ENCODE assay signal across 12 cellular contexts in genomic region chr16:57533366-57533617, GRCh38. TPM values are rescaled to one million over a fixed set of nuclear protein-coding genes. Genes with fewer than 3 reads are reported as not detected.
A peak's percentile ranks its signal among the peaks of the same experiment; 100 is the strongest.
DNase-seq lines count a peak whose midpoint lies in the region; ATAC-seq and TF ChIP-seq lines count a peak whose summit lies in the region.
"Had no signal": no experiment of that assay in that cellular context is flagged by ENCODE, and none has a peak within 500 bp of the region (broad histone marks: within the 10 kb centered on the region; RNA-seq: fewer than 3 reads in every experiment).

No MANE protein-coding gene starts in this region.

- intact Hi-C loops in activated T-helper 2 cell treated with anti-CD3 and anti-CD28 coated beads, Interferon-gamma antibody, Interleukin-2, Interleukin-4, amounts not matched to agents 10 μg/mL and 5 μg/mL and 100 μg/mL, durations not matched to agents 14 hours and 24 hours and 36 hours (cut with micrococcal nuclease): no loop called here
- intact Hi-C loops in lower lobe of right lung (cut with DNase I): no loop called here

- H3K36me3 Mint-ChIP-seq in activated naive CD4-positive, alpha-beta T cell treated with anti-CD3 and anti-CD28 coated beads, Interleukin-2, amount 10 ng/mL, durations not matched to agents 7 days and 5 days: peaks cover 5% of the 10 kb centered on the region
- H3K36me3 Mint-ChIP-seq in activated T-helper 2 cell treated with anti-CD3 and anti-CD28 coated beads, Interferon-gamma antibody, Interleukin-2, Interleukin-4, amounts not matched to agents 10 μg/mL and 5 μg/mL and 100 μg/mL, durations not matched to agents 14 hours and 24 hours and 36 hours (ENCODE audit: low read depth): peaks cover 5% of the 10 kb centered on the region

- 88% methylated on average over 5 of the region's 5 CpGs for WGBS in thymus

- no peak overlapping the region for H3K4me3 Mint-ChIP-seq in activated naive CD4-positive, alpha-beta T cell treated with anti-CD3 and anti-CD28 coated beads, Interleukin-2, amount 10 ng/mL, durations not matched to agents 7 days and 5 days
- no peak overlapping the region for H3K4me3 Mint-ChIP-seq in activated T-helper 2 cell treated with anti-CD3 and anti-CD28 coated beads, Interferon-gamma antibody, Interleukin-2, Interleukin-4, amounts not matched to agents 10 μg/mL and 5 μg/mL and 100 μg/mL, durations not matched to agents 14 hours and 24 hours and 36 hours (ENCODE audit: low read depth)

- H3K4me1 ChIP-seq in lower lobe of right lung (peaks cover 73% of the 10 kb centered on the region), thymus (ENCODE audit: control insufficient read depth, insufficient read depth, low read length) (peaks cover 59% of the 10 kb centered on the region), foreskin keratinocyte (peaks cover 6% of the 10 kb centered on the region)

- H3K4me3 ChIP-seq in lower lobe of right lung: no peak overlapping the region
- peak overlapping the region; percentile 29 for H3K4me3 ChIP-seq in thymus (ENCODE audit: low read length)
- H3K4me3 ChIP-seq: adrenal gland, right lobe of liver had no signal

- no peak for ATAC-seq in lower lobe of right lung
- no peak for ATAC-seq in foreskin keratinocyte
- ATAC-seq: heart right ventricle, right lobe of liver had no signal

- TF ChIP-seq CTCF in lower lobe of right lung (IDR thresholded peaks at IDR 0.05) (no peak), foreskin keratinocyte (conservative IDR thresholded peaks at IDR 0.05) (no peak)

- no peaks in the 10 kb centered on the region for H3K36me3 ChIP-seq in lower lobe of right lung
- H3K36me3 ChIP-seq in thymus (ENCODE audit: control insufficient read depth, insufficient read depth): peaks cover 7% of the 10 kb centered on the region
- H3K36me3 ChIP-seq: adrenal gland, right lobe of liver had no signal

- H3K27me3 ChIP-seq in lower lobe of right lung (ENCODE audit: low read depth) (no peaks in the 10 kb centered on the region), thymus (ENCODE audit: control insufficient read depth, insufficient read depth) (no peaks in the 10 kb centered on the region), foreskin keratinocyte (no peaks in the 10 kb centered on the region)
- H3K27me3 ChIP-seq: adrenal gland, right lobe of liver had no signal

- H3K9me3 ChIP-seq in lower lobe of right lung: no peaks in the 10 kb centered on the region
- H3K9me3 ChIP-seq in thymus (ENCODE audit: control insufficient read depth): no peaks in the 10 kb centered on the region
- H3K9me3 ChIP-seq: adrenal gland, heart right ventricle, right lobe of liver had no signal

- CTCF ChIA-PET in activated naive CD4-positive, alpha-beta T cell treated with anti-CD3 and anti-CD28 coated beads, Interleukin-2, amount 10 ng/mL, durations not matched to agents 7 days and 5 days (lab: Charles Lee): no interaction called here

- peak overlapping the region; percentile 70 for H3K27ac Mint-ChIP-seq in activated naive CD4-positive, alpha-beta T cell treated with anti-CD3 and anti-CD28 coated beads, Interleukin-2, amount 10 ng/mL, durations not matched to agents 7 days and 5 days
- peak overlapping the region; percentile 5 for H3K27ac Mint-ChIP-seq in activated T-helper 2 cell treated with anti-CD3 and anti-CD28 coated beads, Interferon-gamma antibody, Interleukin-2, Interleukin-4, amounts not matched to agents 10 μg/mL and 5 μg/mL and 100 μg/mL, durations not matched to agents 14 hours and 24 hours and 36 hours

- H3K27me3 Mint-ChIP-seq in activated naive CD4-positive, alpha-beta T cell treated with anti-CD3 and anti-CD28 coated beads, Interleukin-2, amount 10 ng/mL, durations not matched to agents 7 days and 5 days: no peaks in the 10 kb centered on the region
- no peaks in the 10 kb centered on the region for H3K27me3 Mint-ChIP-seq in activated T-helper 2 cell treated with anti-CD3 and anti-CD28 coated beads, Interferon-gamma antibody, Interleukin-2, Interleukin-4, amounts not matched to agents 10 μg/mL and 5 μg/mL and 100 μg/mL, durations not matched to agents 14 hours and 24 hours and 36 hours (ENCODE audit: low read depth)

- H3K27ac ChIP-seq in lower lobe of right lung: no peak overlapping the region
- H3K27ac ChIP-seq in thymus (ENCODE audit: low read depth): peak overlapping the region; percentile 64
- H3K27ac ChIP-seq in foreskin keratinocyte: no peak overlapping the region
- H3K27ac ChIP-seq: right lobe of liver had no signal

- peaks cover 81% of the 10 kb centered on the region for H3K4me1 Mint-ChIP-seq in activated naive CD4-positive, alpha-beta T cell treated with anti-CD3 and anti-CD28 coated beads, Interleukin-2, amount 10 ng/mL, durations not matched to agents 7 days and 5 days
- peaks cover 65% of the 10 kb centered on the region for H3K4me1 Mint-ChIP-seq in activated T-helper 2 cell treated with anti-CD3 and anti-CD28 coated beads, Interferon-gamma antibody, Interleukin-2, Interleukin-4, amounts not matched to agents 10 μg/mL and 5 μg/mL and 100 μg/mL, durations not matched to agents 14 hours and 24 hours and 36 hours (ENCODE audit: low read depth)

- no peaks in the 10 kb centered on the region for H3K9me3 Mint-ChIP-seq in activated naive CD4-positive, alpha-beta T cell treated with anti-CD3 and anti-CD28 coated beads, Interleukin-2, amount 10 ng/mL, durations not matched to agents 7 days and 5 days
- no peaks in the 10 kb centered on the region for H3K9me3 Mint-ChIP-seq in activated T-helper 2 cell treated with anti-CD3 and anti-CD28 coated beads, Interferon-gamma antibody, Interleukin-2, Interleukin-4, amounts not matched to agents 10 μg/mL and 5 μg/mL and 100 μg/mL, durations not matched to agents 14 hours and 24 hours and 36 hours

- DNase-seq in activated naive CD4-positive, alpha-beta T cell treated with anti-CD3 and anti-CD28 coated beads, Interleukin-2, amount 10 ng/mL, durations not matched to agents 7 days and 5 days: no peak
- DNase-seq in activated naive CD4-positive, alpha-beta T cell (lab: John Stamatoyannopoulos, UW): no peak
- no peak for DNase-seq in activated T-helper 2 cell treated with anti-CD3 and anti-CD28 coated beads, Interferon-gamma antibody, Interleukin-2, Interleukin-4, amounts not matched to agents 10 μg/mL and 5 μg/mL and 100 μg/mL, durations not matched to agents 14 hours and 24 hours and 36 hours (ENCODE audit: low spot score)
- DNase-seq in lower lobe of right lung: peak; percentile 32
- DNase-seq in NCI-H446 (lab: John Stamatoyannopoulos, UW): no peak
- no peak for DNase-seq in NCI-H1417 treated with DMSO at 0.1 percent for 48 hours (lab: John Stamatoyannopoulos, UW)
- DNase-seq in foreskin keratinocyte: no peak
- DNase-seq: activated CD4-positive, alpha-beta T cell treated with anti-CD3 and anti-CD28 coated beads for 1 hour had no signal

RNA-seq across cellular contexts. Expression of gene CCDC102A, which starts 3.1 kb away (rescaled TPM):
- total RNA-seq in activated T-helper 2 cell treated with anti-CD3 and anti-CD28 coated beads, Interferon-gamma antibody, Interleukin-2, Interleukin-4, amounts not matched to agents 10 μg/mL and 5 μg/mL and 100 μg/mL, durations not matched to agents 14 hours and 24 hours and 36 hours: 6.3 and 6.8 TPM in 2 replicates
- total RNA-seq in lower lobe of right lung (12.8 TPM), foreskin keratinocyte (4.9 and 5.1 TPM in 2 replicates)
- polyA plus RNA-seq in thymus (6.8 TPM), foreskin keratinocyte (4.0 and 4.2 TPM in 2 replicates)

RNA-seq across cellular contexts. Expression of gene ADGRG5, which starts 9.2 kb away (rescaled TPM):
- total RNA-seq in activated T-helper 2 cell treated with anti-CD3 and anti-CD28 coated beads, Interferon-gamma antibody, Interleukin-2, Interleukin-4, amounts not matched to agents 10 μg/mL and 5 μg/mL and 100 μg/mL, durations not matched to agents 14 hours and 24 hours and 36 hours: 2.1 and 2.8 TPM in 2 replicates
- 1.4 TPM for total RNA-seq in lower lobe of right lung
- polyA plus RNA-seq in thymus: 3.5 TPM
- not detected in 2 replicates for total RNA-seq in foreskin keratinocyte
- 0.02 TPM in 1 of 2 replicates, not detected in the other for polyA plus RNA-seq in foreskin keratinocyte

RNA-seq across cellular contexts. Expression of gene DOK4, which starts 47.0 kb away (rescaled TPM):
- total RNA-seq in activated T-helper 2 cell treated with anti-CD3 and anti-CD28 coated beads, Interferon-gamma antibody, Interleukin-2, Interleukin-4, amounts not matched to agents 10 μg/mL and 5 μg/mL and 100 μg/mL, durations not matched to agents 14 hours and 24 hours and 36 hours: 5.7 and 6.6 TPM in 2 replicates
- total RNA-seq in lower lobe of right lung (57.3 TPM), foreskin keratinocyte (12.8 and 15.8 TPM in 2 replicates)
- polyA plus RNA-seq in thymus (11.8 TPM), foreskin keratinocyte (10.4 and 13.8 TPM in 2 replicates)
